6 cellular contexts compared by ENCODE assay signal in genomic region chr11:64285885-64286800, GRCh38. TPM values are rescaled to one million over a fixed set of nuclear protein-coding genes. Genes with fewer than 3 reads are reported as not detected.
DNase-seq lines count a peak whose midpoint lies in the region; ATAC-seq and TF ChIP-seq lines count a peak whose summit lies in the region.

No MANE protein-coding gene starts in this region.

- peak; percentile 45 for TF ChIP-seq POLR2A in Raji (IDR thresholded peaks at IDR 0.05; ENCODE audit: insufficient read depth, low read depth, low read length)
- no peak for TF ChIP-seq POLR2A in tibial nerve (IDR thresholded peaks at IDR 0.05)

- H3K27ac ChIP-seq in left ventricle myocardium inferior (replicated peaks) (peak overlapping the region; percentile 98), tibial nerve (peak overlapping the region; percentile 91 to 98 (median 94))

- H3K4me1 ChIP-seq in left ventricle myocardium inferior (peaks cover 52% of the 10 kb centered on the region), tibial nerve (peaks cover 0 to 32% (median 23%) of the 10 kb centered on the region in 4 donors)

- H3K4me3 ChIP-seq in left ventricle myocardium inferior (peak overlapping the region; percentile 92), tibial nerve (peak overlapping the region; percentile 79 to 84 (median 82))

- ATAC-seq in HG02759 (IDR thresholded peaks at IDR 0.05; ENCODE audit: unreplicated experiment) (peak; percentile 0), GM19467 (IDR thresholded peaks at IDR 0.05; ENCODE audit: unreplicated experiment) (no peak), GM18519 (IDR thresholded peaks at IDR 0.05; ENCODE audit: low FRiP score, unreplicated experiment) (no peak)

- no peak for TF ChIP-seq CTCF in left ventricle myocardium inferior (IDR thresholded peaks at IDR 0.05; ENCODE audit: borderline replicate concordance)
- no peak for TF ChIP-seq CTCF in tibial nerve (IDR thresholded peaks at IDR 0.05)

- no peak for TF ChIP-seq EP300 in tibial nerve (IDR thresholded peaks at IDR 0.05)

- 31 to 43% methylated on average over 23 to 33 of the region's 40 CpGs for WGBS in tibial nerve, 2 donors

- H3K27me3 ChIP-seq in left ventricle myocardium inferior (ENCODE audit: low read depth) = peaks cover 15% of the 10 kb centered on the region
- peaks cover 0 to 17% of the 10 kb centered on the region in 2 donors for H3K27me3 ChIP-seq in tibial nerve

- DNase-seq in left ventricle myocardium inferior (no peak), tibial nerve (ENCODE audit: low spot score in 2 of 2) (no peak)

- H3K36me3 ChIP-seq in left ventricle myocardium inferior (peaks cover 15% of the 10 kb centered on the region), tibial nerve (peaks cover 0 to 30% (median 0%) of the 10 kb centered on the region in 3 donors)

- H3K9me3 ChIP-seq in left ventricle myocardium inferior (replicated peaks) (no peaks in the 10 kb centered on the region), tibial nerve (no peaks in the 10 kb centered on the region)

- intact Hi-C loops in left ventricle myocardium inferior (cut with micrococcal nuclease) = no loop called here

RNA-seq across cellular contexts. Expression of gene GPR137, which starts 0.5 kb away (rescaled TPM):
- total RNA-seq in left ventricle myocardium inferior (28.4 TPM), tibial nerve (10 to 100 TPM; 12.5 to 25.7 (median 20.0) TPM)

RNA-seq across cellular contexts. Expression of gene BAD, which starts 1.7 kb away (rescaled TPM):
- total RNA-seq in left ventricle myocardium inferior (56.3 TPM), tibial nerve (100 to 1,000 TPM; 110 to 143 (median 124) TPM)

RNA-seq across cellular contexts. Expression of gene KCNK4, which starts 5.0 kb away (rescaled TPM):
- total RNA-seq in left ventricle myocardium inferior = not detected
- 1 to 10 TPM in 1 of 4 donors, not detected in 3; 1.2 TPM for total RNA-seq in tibial nerve

RNA-seq across cellular contexts. Expression of gene CATSPERZ, which starts 14.0 kb away (rescaled TPM):
- total RNA-seq in left ventricle myocardium inferior = not detected
- total RNA-seq in tibial nerve = not detected

RNA-seq across cellular contexts. Expression of gene ESRRA, which starts 19.2 kb away (rescaled TPM):
- 213 TPM for total RNA-seq in left ventricle myocardium inferior
- 10 to 100 TPM; 26.0 to 39.3 (median 28.7) TPM for total RNA-seq in tibial nerve
